ENCODE assay signal across 21 cellular contexts in genomic region chrX:67779099-67779498, GRCh38.
"Had no signal": no experiment of that assay in that cellular context is flagged by ENCODE, and none has a peak within 500 bp of the region (broad histone marks: within the 10 kb centered on the region; RNA-seq: fewer than 3 reads in every experiment).

No MANE protein-coding gene starts in this region.

- H3K27ac ChIP-seq: epithelial cell of prostate had no signal

- DNase-seq: activated CD4-positive, alpha-beta T cell treated with anti-CD3 and anti-CD28 coated beads for 36 hours; activated CD4-positive, alpha-beta T cell treated with anti-CD3 and anti-CD28 coated beads, Interleukin-2, amount 50 U/mL, for 4 hours; activated CD8-positive, alpha-beta memory T cell treated with anti-CD3 and anti-CD28 coated beads for 24 hours; activated CD8-positive, alpha-beta memory T cell treated with anti-CD3 and anti-CD28 coated beads, Interleukin-2, amount 50 U/mL, for 4 hours; activated naive CD4-positive, alpha-beta T cell treated with Interleukin-2 at 50 U/mL for 16 hours; activated naive CD8-positive, alpha-beta T cell treated with anti-CD3 and anti-CD28 coated beads for 36 hours; activated T-cell treated with anti-CD3 and anti-CD28 coated beads, Interleukin-2, amount 50 U/mL, for 4 hours; amniotic stem cell; endodermal cell; immature natural killer cell; kidney glomerular epithelial cell; naive thymus-derived CD4-positive, alpha-beta T cell; occipital lobe; retina; stimulated activated CD4-positive, alpha-beta T cell treated with anti-CD3 and anti-CD28 coated beads, Interleukin-4, amount 100 ng/mL, for 4 hours; stimulated activated naive CD8-positive, alpha-beta T cell treated with anti-CD3 and anti-CD28 coated beads, Interleukin-15, Interleukin-2, amounts not matched to agents 100 U/mL and 50 U/mL, for 24 hours; T-helper 1 cell had no signal

- H3K4me3 ChIP-seq: breast epithelium, coronary artery had no signal

- H3K4me1 ChIP-seq: breast epithelium had no signal

- H3K36me3 ChIP-seq: breast epithelium had no signal

- ATAC-seq: activated CD4-positive, alpha-beta T cell treated with anti-CD3 and anti-CD28 coated beads for 36 hours; activated T-cell treated with anti-CD3 and anti-CD28 coated beads, Interleukin-2, amount 50 U/mL, for 4 hours; naive thymus-derived CD4-positive, alpha-beta T cell; stimulated activated naive CD8-positive, alpha-beta T cell treated with anti-CD3 and anti-CD28 coated beads, Interleukin-15, Interleukin-2, amounts not matched to agents 100 U/mL and 50 U/mL, for 24 hours; WTC11 had no signal

- H3K9me3 ChIP-seq: breast epithelium had no signal
